Comparison of ENCODE assay signal across 2 cellular contexts in the genomic region with DNA sequence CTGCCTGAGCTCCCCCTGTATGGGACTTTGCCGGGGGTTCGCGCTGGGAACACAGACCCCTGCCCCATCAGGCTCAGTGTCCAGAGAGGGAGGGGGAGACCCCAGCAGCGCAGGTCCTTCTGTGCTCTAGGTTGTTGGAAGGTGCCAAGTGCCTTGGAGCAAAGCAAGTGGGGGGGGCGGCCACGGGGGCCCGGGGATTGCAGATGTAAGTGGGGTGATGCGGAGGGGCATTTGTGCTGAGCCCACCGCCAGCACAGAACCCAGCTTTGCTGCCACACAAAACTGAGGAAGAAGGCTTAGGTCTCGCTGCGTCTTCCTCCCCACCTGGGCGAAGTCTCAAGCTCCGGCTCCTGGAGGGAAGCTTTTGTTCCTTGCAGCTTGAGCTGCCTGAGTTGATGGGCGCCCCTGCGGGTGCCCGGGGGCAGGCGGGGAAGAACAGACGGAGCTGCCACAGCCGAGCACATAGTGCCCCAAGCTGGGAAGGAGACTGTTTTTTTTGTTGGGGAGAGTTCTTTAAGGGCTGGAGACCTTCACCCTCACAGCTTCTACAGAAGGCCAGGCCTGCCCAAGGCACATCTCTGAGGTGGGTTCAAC.
TF ChIP-seq lines count a peak whose summit lies in the region.

No MANE protein-coding gene starts in this region.

TF ChIP-seq in liver, 16 proteins besides CTCF, POLR2A, EP300 and RAD21:
- TF ChIP-seq FOXA1 (IDR thresholded peaks at IDR 0.05) (no peak), FOXA2 (IDR thresholded peaks at IDR 0.05) (no peak), HNF4G (IDR thresholded peaks at IDR 0.05) (no peak), JUND (IDR thresholded peaks at IDR 0.05) (no peak), SP1 (IDR thresholded peaks at IDR 0.05) (no peak), REST (IDR thresholded peaks at IDR 0.05) (no peak), RXRA (IDR thresholded peaks at IDR 0.05) (no peak), TAF1 (conservative IDR thresholded peaks at IDR 0.05) (no peak), EGR1 (IDR thresholded peaks at IDR 0.05; ENCODE audit: low read depth in 2 of 2) (no peak), GABPA (IDR thresholded peaks at IDR 0.05 in 1 of 2, conservative IDR thresholded peaks at IDR 0.05 in 1 of 2) (no peak), ZBTB33 (IDR thresholded peaks at IDR 0.05) (no peak), NR2F2 (IDR thresholded peaks at IDR 0.05) (no peak)
- TF ChIP-seq, protein P1, sequence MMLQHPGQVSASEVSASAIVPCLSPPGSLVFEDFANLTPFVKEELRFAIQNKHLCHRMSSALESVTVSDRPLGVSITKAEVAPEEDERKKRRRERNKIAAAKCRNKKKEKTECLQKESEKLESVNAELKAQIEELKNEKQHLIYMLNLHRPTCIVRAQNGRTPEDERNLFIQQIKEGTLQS (IDR thresholded peaks at IDR 0.05), result no peak

TF ChIP-seq in HepG2, 621 proteins besides CTCF, POLR2A, EP300 and RAD21:
- no peak for TF ChIP-seq ELK4 (CRISPR knock-in tag; IDR thresholded peaks at IDR 0.05; ENCODE audit: borderline replicate concordance)
- no peak for TF ChIP-seq HCFC1 (IDR thresholded peaks at IDR 0.05; ENCODE audit: low read depth, low read length)
- TF ChIP-seq, protein P2, sequence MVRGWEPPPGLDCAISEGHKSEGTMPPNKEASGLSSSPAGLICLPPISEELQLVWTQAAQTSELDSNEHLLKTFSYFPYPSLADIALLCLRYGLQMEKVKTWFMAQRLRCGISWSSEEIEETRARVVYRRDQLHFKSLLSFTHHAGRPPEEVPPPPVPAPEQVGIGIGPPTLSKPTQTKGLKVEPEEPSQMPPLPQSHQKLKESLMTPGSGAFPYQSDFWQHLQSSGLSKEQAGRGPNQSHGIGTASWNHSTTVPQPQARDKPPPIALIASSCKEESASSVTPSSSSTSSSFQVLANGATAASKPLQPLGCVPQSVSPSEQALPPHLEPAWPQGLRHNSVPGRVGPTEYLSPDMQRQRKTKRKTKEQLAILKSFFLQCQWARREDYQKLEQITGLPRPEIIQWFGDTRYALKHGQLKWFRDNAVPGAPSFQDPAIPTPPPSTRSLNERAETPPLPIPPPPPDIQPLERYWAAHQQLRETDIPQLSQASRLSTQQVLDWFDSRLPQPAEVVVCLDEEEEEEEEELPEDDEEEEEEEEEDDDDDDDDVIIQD (CRISPR knock-in tag; IDR thresholded peaks at IDR 0.05; ENCODE audit: low read depth), result no peak
- no peak for TF ChIP-seq NR1H2 (CRISPR knock-in tag; IDR thresholded peaks at IDR 0.05; ENCODE audit: borderline replicate concordance, low read depth)
- no peak for TF ChIP-seq SATB2 (CRISPR knock-in tag; IDR thresholded peaks at IDR 0.05)
- TF ChIP-seq HBP1 (CRISPR knock-in tag; IDR thresholded peaks at IDR 0.05; ENCODE audit: low read depth), result no peak
- no peak for TF ChIP-seq RARG (CRISPR knock-in tag; IDR thresholded peaks at IDR 0.05; ENCODE audit: low read depth)
- TF ChIP-seq SIN3B (IDR thresholded peaks at IDR 0.05; ENCODE audit: low read length), result no peak
- TF ChIP-seq ZMYM3 (CRISPR knock-in tag; IDR thresholded peaks at IDR 0.05), result no peak
- no peak for TF ChIP-seq SAFB2 (CRISPR knock-in tag; IDR thresholded peaks at IDR 0.05; ENCODE audit: borderline replicate concordance, low read depth)
- TF ChIP-seq POLR2AphosphoS2 (IDR thresholded peaks at IDR 0.05; ENCODE audit: low read depth, low read length), result no peak
- no peak for TF ChIP-seq GATAD1 (CRISPR knock-in tag; IDR thresholded peaks at IDR 0.05)
- TF ChIP-seq RERE (CRISPR knock-in tag; IDR thresholded peaks at IDR 0.05; ENCODE audit: low read depth), result no peak
